In the genomic region with DNA sequence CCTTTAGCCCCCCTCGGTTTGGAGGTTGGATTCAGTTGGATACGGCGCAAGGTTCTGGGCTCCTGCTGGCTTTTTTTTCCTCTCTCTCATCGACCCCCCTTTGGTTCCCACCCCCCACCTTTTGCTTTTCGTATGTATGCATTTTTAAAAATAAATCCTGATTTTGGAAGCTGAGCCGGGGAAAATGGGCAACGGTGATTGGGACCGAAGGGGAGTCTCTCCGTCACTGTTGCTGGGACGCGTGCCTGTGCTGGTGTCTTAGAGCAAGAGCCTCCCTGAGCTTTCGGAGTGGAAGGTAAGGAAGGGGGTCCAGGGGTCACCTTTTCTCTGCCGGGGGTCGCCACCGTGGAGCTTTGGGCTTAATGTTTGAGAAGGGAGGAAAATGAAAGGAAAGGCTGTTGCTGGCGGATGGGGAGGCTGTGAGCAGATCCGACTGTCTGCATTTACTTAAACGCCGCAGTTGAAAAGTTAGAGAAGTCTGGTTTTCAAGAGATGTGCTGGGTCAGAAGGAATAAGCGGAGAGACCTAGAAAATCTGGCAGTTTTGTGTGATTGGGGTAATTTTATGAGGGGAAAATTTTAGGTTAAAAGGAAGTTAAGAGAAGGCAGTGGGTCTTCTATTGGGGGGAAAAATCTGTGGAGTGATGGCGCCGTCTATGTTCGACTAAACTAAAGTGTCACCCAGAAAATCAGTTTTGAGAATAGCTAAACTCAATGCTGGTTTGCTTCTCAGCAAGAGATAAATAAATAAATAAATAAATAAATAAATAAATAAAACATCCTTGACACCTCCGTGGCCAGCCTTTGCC, we compare ENCODE assay signal across 9 cellular contexts. TPM values are rescaled to one million over a fixed set of nuclear protein-coding genes. Genes with fewer than 3 reads are reported as not detected.
DNase-seq lines count a peak whose midpoint lies in the region; ATAC-seq and TF ChIP-seq lines count a peak whose summit lies in the region.
"Had no signal": no experiment of that assay in that cellular context is flagged by ENCODE, and none has a peak within 500 bp of the region (broad histone marks: within the 10 kb centered on the region; RNA-seq: fewer than 3 reads in every experiment).

No MANE protein-coding gene starts in this region.

- TF ChIP-seq POLR2A in tibial nerve (IDR thresholded peaks at IDR 0.05) = no peak

- H3K4me3 ChIP-seq in lung (peak overlapping the region; percentile 55), tibial nerve (peak overlapping the region; percentile 60 to 77 (median 75))

- no peaks in the 10 kb centered on the region for H3K4me1 ChIP-seq in lung (ENCODE audit: control insufficient read depth in 2 of 2, insufficient read depth in 2 of 2, low read length in 2 of 2)
- H3K4me1 ChIP-seq in tibial nerve = peaks cover 0 to 36% (median 0%) of the 10 kb centered on the region in 4 donors

- peak overlapping the region; percentile 30 to 35 for H3K27ac ChIP-seq in lung (ENCODE audit: low read depth in 1 of 2, low read length in 1 of 2)
- H3K27ac ChIP-seq in tibial nerve = peak overlapping the region; percentile 72 to 92 (median 84)
- H3K27ac ChIP-seq: C4-2B had no signal

- H3K36me3 ChIP-seq in lung (ENCODE audit: control insufficient read depth in 2 of 2, insufficient read depth in 2 of 2, low read length in 2 of 2) = no peaks in the 10 kb centered on the region
- H3K36me3 ChIP-seq in tibial nerve = no peaks in the 10 kb centered on the region

- 1 to 2% methylated on average over 24 of the region's 24 CpGs for WGBS in lung, 2 donors
- WGBS in tibial nerve, 2 donors = 1 to 2% methylated on average over 24 of the region's 24 CpGs

- no peak for ATAC-seq in lung (ENCODE audit: insufficient read depth, low FRiP score)
- no peak for ATAC-seq in HG03095 (IDR thresholded peaks at IDR 0.05; ENCODE audit: unreplicated experiment)
- no peak for ATAC-seq in HG03139 (IDR thresholded peaks at IDR 0.05; ENCODE audit: unreplicated experiment)

- DNase-seq in NCI-H1092 treated with DMSO at 0.1 percent for 48 hours (lab: John Stamatoyannopoulos, UW) = peak; percentile 68
- no peak for DNase-seq in NCI-H1092 (lab: John Stamatoyannopoulos, UW)
- peak; percentile 9 for DNase-seq in NCI-H2171 (lab: John Stamatoyannopoulos, UW)
- peak; percentile 58 for DNase-seq in cerebellar cortex (ENCODE audit: low spot score)
- DNase-seq in lung (ENCODE audit: low spot score) = no peak
- DNase-seq in tibial nerve (ENCODE audit: low spot score in 2 of 2) = no peak

- TF ChIP-seq CTCF in lung (IDR thresholded peaks at IDR 0.05; ENCODE audit: control extremely low read depth, extremely low read depth) (no peak), tibial nerve (IDR thresholded peaks at IDR 0.05) (no peak)

- H3K27me3 ChIP-seq in lung (ENCODE audit: control insufficient read depth, insufficient read depth) (no peaks in the 10 kb centered on the region), tibial nerve (no peaks in the 10 kb centered on the region)

- H3K9me3 ChIP-seq in lung (ENCODE audit: control insufficient read depth in 2 of 2, insufficient read depth in 1 of 2, low read length in 1 of 2) (no peaks in the 10 kb centered on the region), tibial nerve (no peaks in the 10 kb centered on the region)

- no peak for TF ChIP-seq EP300 in tibial nerve (IDR thresholded peaks at IDR 0.05)

RNA-seq across cellular contexts. Expression of a gene that starts 0.8 kb away (rescaled TPM):
- total RNA-seq in lung (10 to 100 TPM in 1 of 2 donors, 1 to 10 TPM in 1; 3.3 to 24.6 TPM), tibial nerve (10 to 100 TPM in 2 of 4 donors, 1 to 10 TPM in 2; 9.0 to 17.9 (median 11.4) TPM)
- under 1 TPM; 0.47 to 0.56 TPM for polyA plus RNA-seq in lung

Comparison
In these comparisons a context has a peak if more than half of its experiments do, and no peak if none do; other contexts are left out.
1. DNase-seq: peak in NCI-H1092 treated with DMSO at 0.1 percent for 48 hours (single experiment), NCI-H2171 (single experiment) and cerebellar cortex (single experiment); none in NCI-H1092 (single experiment), lung (single experiment) and tibial nerve (0 of 2).